In the genomic region with DNA sequence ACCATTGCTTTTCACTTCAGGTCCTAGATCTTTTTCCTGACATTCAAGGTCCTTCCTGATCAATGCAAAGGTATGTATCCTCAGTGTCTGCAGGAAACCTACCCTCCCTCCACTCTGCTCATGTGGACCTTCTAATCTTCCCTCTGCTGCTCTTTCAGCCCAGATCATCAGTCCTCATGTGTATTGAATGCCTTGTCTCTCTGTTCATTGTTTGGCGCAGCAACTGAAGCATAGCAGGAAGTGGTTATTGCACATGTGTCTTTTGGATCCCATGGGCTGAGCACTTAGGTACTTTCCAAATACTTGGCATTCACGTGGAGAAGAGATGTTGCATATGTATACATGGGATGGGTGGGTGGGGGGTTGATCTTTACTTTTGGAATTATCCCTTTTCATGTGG, we compare ENCODE assay signal across 9 cellular contexts. TPM values are rescaled to one million over a fixed set of nuclear protein-coding genes. Genes with fewer than 3 reads are reported as not detected.
DNase-seq lines count a peak whose midpoint lies in the region; ATAC-seq, FAIRE-seq and TF ChIP-seq lines count a peak whose summit lies in the region.
"Had no signal": no experiment of that assay in that cellular context is flagged by ENCODE, and none has a peak within 500 bp of the region (broad histone marks: within the 10 kb centered on the region; RNA-seq: fewer than 3 reads in every experiment).

No MANE protein-coding gene starts in this region.

- H3K36me3 ChIP-seq in DOHH2 (ENCODE audit: control insufficient read depth, low read length) (no peaks in the 10 kb centered on the region; the same call in 1 of the 2 replicates), astrocyte (ENCODE audit: insufficient read depth, low read length) (no peaks in the 10 kb centered on the region), mucosa of descending colon (ENCODE audit: low read depth) (no peaks in the 10 kb centered on the region)
- H3K36me3 ChIP-seq: vagina had no signal

- H4K20me1 ChIP-seq in DOHH2 (ENCODE audit: control insufficient read depth, insufficient read depth, low read depth, low read length) (no peaks in the 10 kb centered on the region), astrocyte (ENCODE audit: insufficient read depth, low read length) (no peaks in the 10 kb centered on the region)

- peak; percentile 23 for ATAC-seq in HG03442 (IDR thresholded peaks at IDR 0.05; ENCODE audit: unreplicated experiment)
- ATAC-seq in GM21360 (IDR thresholded peaks at IDR 0.05; ENCODE audit: unreplicated experiment): no peak
- ATAC-seq in mucosa of descending colon: no peak

- no peak for TF ChIP-seq CTCF in AG10803 (conservative IDR thresholded peaks at IDR 0.05; ENCODE audit: low read length)
- TF ChIP-seq CTCF in DOHH2 (IDR thresholded peaks at IDR 0.05; ENCODE audit: low read depth, low read length, poor library complexity, severe bottlenecking): no peak
- TF ChIP-seq CTCF in astrocyte (IDR thresholded peaks at IDR 0.05; ENCODE audit: insufficient read depth, low read depth, low read length): no peak
- TF ChIP-seq CTCF in mucosa of descending colon (IDR thresholded peaks at IDR 0.05): no peak

- no peak overlapping the region for H3K9ac ChIP-seq in astrocyte (ENCODE audit: low read length)

- H3K9me3 ChIP-seq in DOHH2 (ENCODE audit: control insufficient read depth, insufficient read depth, low read length): no peaks in the 10 kb centered on the region
- H3K9me3 ChIP-seq in astrocyte (ENCODE audit: insufficient read depth, low read depth, low read length): no peaks in the 10 kb centered on the region
- H3K9me3 ChIP-seq in mucosa of descending colon: no peaks in the 10 kb centered on the region
- H3K9me3 ChIP-seq: vagina had no signal

- no peaks in the 10 kb centered on the region for H3K9me2 ChIP-seq in DOHH2 (replicated peaks; ENCODE audit: control insufficient read depth, low read length)

- no peak overlapping the region for H3K4me3 Mint-ChIP-seq in astrocyte (ENCODE audit: unreplicated experiment)

- no peak for FAIRE-seq in astrocyte (lab: Jason Lieb, UNC)

- H3K4me2 ChIP-seq in DOHH2 (ENCODE audit: low read length) (peak overlapping the region; percentile 34), astrocyte (ENCODE audit: low read length) (no peak overlapping the region)

- H3K27ac ChIP-seq in DOHH2 (ENCODE audit: low read depth, low read length) (no peak overlapping the region), astrocyte (ENCODE audit: low read depth, low read length) (no peak overlapping the region)
- H3K27ac ChIP-seq: vagina had no signal

- H3K27me3 Mint-ChIP-seq in astrocyte (ENCODE audit: low read depth, unreplicated experiment): peaks cover 6% of the 10 kb centered on the region

- H3K27ac Mint-ChIP-seq in astrocyte (ENCODE audit: unreplicated experiment): no peak overlapping the region

- no peaks in the 10 kb centered on the region for H3K9me3 Mint-ChIP-seq in astrocyte (ENCODE audit: unreplicated experiment)

- H3K4me1 Mint-ChIP-seq in astrocyte (ENCODE audit: low read depth, unreplicated experiment): peaks cover 16% of the 10 kb centered on the region

- H2AFZ ChIP-seq in astrocyte (ENCODE audit: low read depth, low read length): no peak overlapping the region

- intact Hi-C loops in mucosa of descending colon (cut with DNase I, micrococcal nuclease): no loop called here

- H3K79me2 ChIP-seq in DOHH2 (ENCODE audit: control insufficient read depth, low read length) (peaks cover 2% of the 10 kb centered on the region), astrocyte (ENCODE audit: insufficient read depth, low read length) (no peaks in the 10 kb centered on the region)

- no peak overlapping the region for H3K4me3 ChIP-seq in AG10803 (ENCODE audit: low read length)
- H3K4me3 ChIP-seq in DOHH2 (ENCODE audit: low read length): no peak overlapping the region; the same call in 1 of the 2 replicates
- H3K4me3 ChIP-seq in astrocyte (ENCODE audit: insufficient read depth, low read depth, low read length): no peak overlapping the region
- H3K4me3 ChIP-seq in mucosa of descending colon: no peak overlapping the region
- H3K4me3 ChIP-seq: vagina had no signal

- H3K4me1 ChIP-seq in DOHH2 (ENCODE audit: control insufficient read depth, low read length) (peaks cover 17% of the 10 kb centered on the region), astrocyte (ENCODE audit: insufficient read depth, low read length) (peaks cover 6% of the 10 kb centered on the region), mucosa of descending colon (ENCODE audit: low read depth) (peaks cover 12% of the 10 kb centered on the region)

- no peaks in the 10 kb centered on the region for H3K36me3 Mint-ChIP-seq in astrocyte (ENCODE audit: low read depth, unreplicated experiment)

- H3K27me3 ChIP-seq in DOHH2 (ENCODE audit: control insufficient read depth, low read length) (no peaks in the 10 kb centered on the region), astrocyte (ENCODE audit: insufficient read depth, low read length) (no peaks in the 10 kb centered on the region)
- H3K27me3 ChIP-seq: vagina had no signal

- peak; percentile 85 for DNase-seq in AG10803 (ENCODE audit: low read depth)
- peak; percentile 41 for DNase-seq in astrocyte (ENCODE audit: low read depth)
- DNase-seq in SK-N-DZ (ENCODE audit: low spot score): no peak
- no peak for DNase-seq in retina
- DNase-seq in mucosa of descending colon: no peak

- H3F3A ChIP-seq in DOHH2 (ENCODE audit: control insufficient read depth, insufficient read depth): no peaks in the 10 kb centered on the region

RNA-seq across cellular contexts. Expression of a gene that starts 4.3 kb away (rescaled TPM):
- 38.2 and 45.4 TPM in 2 replicates for total RNA-seq in astrocyte
- polyA plus RNA-seq in SK-N-DZ (2014; cell fraction: cytosol; rRNA removed): 11.7 and 22.0 TPM in 2 replicates
- 17.3 and 21.4 TPM in 2 replicates for polyA plus RNA-seq in SK-N-DZ (2014; cell fraction: nucleus; rRNA removed)
- 10 to 100 TPM; 20.5 to 36.3 (median 27.9) TPM for total RNA-seq in mucosa of descending colon

RNA-seq across cellular contexts. Expression of a gene that starts 36.6 kb away (rescaled TPM):
- total RNA-seq in astrocyte: not detected in 2 replicates
- not detected in 2 replicates for polyA plus RNA-seq in SK-N-DZ (2014; cell fraction: cytosol; rRNA removed)
- polyA plus RNA-seq in SK-N-DZ (2014; cell fraction: nucleus; rRNA removed): 0.40 TPM in 1 of 2 replicates, not detected in the other
- 10 to 100 TPM in 2 of 3 donors, 1 to 10 TPM in 1; 3.1 to 16.2 (median 14.2) TPM for total RNA-seq in mucosa of descending colon
- total RNA-seq: vagina had no signal

Comparison
In these comparisons a context has a peak if more than half of its experiments do, and no peak if none do; other contexts are left out.
1. DNase-seq: peak in AG10803 (single experiment) and astrocyte (single experiment); none in SK-N-DZ (single experiment), retina (single experiment) and mucosa of descending colon (0 of 3).